Comparison of ENCODE assay signal across 15 cellular contexts in the genomic region with DNA sequence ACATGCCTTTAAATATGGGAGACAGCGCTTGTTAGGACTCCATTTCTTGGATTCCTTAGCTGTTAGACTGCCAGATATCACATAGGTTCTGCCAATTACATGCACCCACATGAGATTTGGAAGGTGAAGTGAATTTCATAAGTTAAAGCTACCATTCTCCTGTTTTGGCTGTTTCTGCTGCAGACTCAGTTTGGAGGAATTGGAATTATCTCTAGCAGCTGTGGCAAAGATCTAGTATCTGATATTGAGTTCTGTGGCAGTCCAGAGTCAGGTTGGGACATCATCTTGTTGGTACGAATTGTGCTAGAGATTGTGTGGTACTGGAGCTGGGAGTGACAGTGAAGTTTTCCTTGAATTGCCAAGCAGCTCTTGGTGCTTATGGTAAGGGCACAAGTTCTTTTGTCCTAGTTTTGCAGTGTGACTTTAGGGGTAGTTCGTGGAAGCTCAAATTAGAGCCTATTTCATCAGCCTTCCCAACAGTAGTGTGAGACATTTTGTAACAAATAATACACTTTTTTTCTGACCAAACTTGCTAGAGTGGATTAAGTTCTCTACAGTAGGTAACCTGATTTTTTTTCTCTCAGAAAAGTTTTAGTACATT. TPM values are rescaled to one million over a fixed set of nuclear protein-coding genes. Genes with fewer than 3 reads are reported as not detected.
DNase-seq lines count a peak whose midpoint lies in the region; ATAC-seq and TF ChIP-seq lines count a peak whose summit lies in the region.
"Had no signal": no experiment of that assay in that cellular context is flagged by ENCODE, and none has a peak within 500 bp of the region (broad histone marks: within the 10 kb centered on the region; RNA-seq: fewer than 3 reads in every experiment).

No MANE protein-coding gene starts in this region.

- H3K27me3 ChIP-seq in DND-41 (ENCODE audit: insufficient read depth, low read length, poor library complexity) = no peaks in the 10 kb centered on the region
- no peaks in the 10 kb centered on the region for H3K27me3 ChIP-seq in parathyroid adenoma (ENCODE audit: control insufficient read depth, insufficient read depth, low read length)

- H3K36me3 ChIP-seq in DND-41 (ENCODE audit: insufficient read depth, low read length) = no peaks in the 10 kb centered on the region
- no peaks in the 10 kb centered on the region for H3K36me3 ChIP-seq in parathyroid adenoma (ENCODE audit: control insufficient read depth, insufficient read depth, low read length)
- H3K36me3 ChIP-seq: HAP-1 had no signal

- DNase-seq in DND-41 (no peak), OCI-M1 (lab: John Stamatoyannopoulos, UW) (peak; percentile 58), fibroblast of the aortic adventitia (ENCODE audit: low read depth) (peak; percentile 47), GM10248 (ENCODE audit: extremely low spot score) (no peak), NCI-H2227 treated with DMSO at 0.1 percent for 48 hours (lab: John Stamatoyannopoulos, UW) (no peak), amygdala (lab: John Stamatoyannopoulos, UW) (no peak)
- no peak for DNase-seq in central memory CD4-positive, alpha-beta T cell
- DNase-seq: 8988T; C1 segment of cervical spinal cord; Calu3; CD4-positive, alpha-beta T cell; DMS 273 treated with DMSO at 0.1 percent for 48 hours; GOT3 had no signal

- H3K9ac ChIP-seq in DND-41 (ENCODE audit: low read depth, low read length) (no peak overlapping the region), parathyroid adenoma (no peak overlapping the region)

- CTCF ChIA-PET in GM10248 (lab: Yijun Ruan, JAX) = interaction anchor here (0.7 to 2.0 kb wide), 3 partner anchors 20 to 777 kb away, joined by 3 to 6 read pairs (median 3); no protein-coding TSS in a partner anchor

- no peaks in the 10 kb centered on the region for H3K4me1 ChIP-seq in DND-41 (ENCODE audit: insufficient read depth, low read length)
- H3K4me1 ChIP-seq in parathyroid adenoma = no peaks in the 10 kb centered on the region
- H3K4me1 ChIP-seq: HAP-1 had no signal

- ATAC-seq in DND-41 (ENCODE audit: insufficient read depth, low read depth) = no peak

- H3K9me3 ChIP-seq in DND-41 (ENCODE audit: insufficient read depth, low read length, severe bottlenecking) (no peaks in the 10 kb centered on the region), parathyroid adenoma (ENCODE audit: control insufficient read depth, low read length) (no peaks in the 10 kb centered on the region)
- H3K9me3 ChIP-seq: HAP-1 had no signal

- H3K79me2 ChIP-seq in DND-41 (ENCODE audit: insufficient read depth, low read length) (no peaks in the 10 kb centered on the region), parathyroid adenoma (no peaks in the 10 kb centered on the region)

- no peak overlapping the region for H3K4me3 ChIP-seq in DND-41 (ENCODE audit: low read depth in 1 of 2, low read length in 2 of 2)
- H3K4me3 ChIP-seq in fibroblast of the aortic adventitia (ENCODE audit: low read depth, low read length) = no peak overlapping the region
- no peak overlapping the region for H3K4me3 ChIP-seq in parathyroid adenoma (ENCODE audit: low read depth, low read length)
- H3K4me3 ChIP-seq: HAP-1 had no signal

- H4K20me1 ChIP-seq in DND-41 (ENCODE audit: insufficient read depth, low read length) = no peaks in the 10 kb centered on the region

- POLR2A ChIA-PET in GM10248 (lab: Yijun Ruan, JAX) = no interaction called here

- peak overlapping the region; percentile 29; the same call in 1 of the 2 replicates for H2AFZ ChIP-seq in DND-41 (ENCODE audit: low read depth, low read length)
- H2AFZ ChIP-seq in parathyroid adenoma = peak overlapping the region; percentile 0

- no peak overlapping the region for H3K27ac ChIP-seq in DND-41 (ENCODE audit: low read length)
- no peak overlapping the region for H3K27ac ChIP-seq in parathyroid adenoma

- TF ChIP-seq CTCF in DND-41 (IDR thresholded peaks at IDR 0.05; ENCODE audit: borderline replicate concordance, extremely low read depth, low read length, poor library complexity, severe bottlenecking) = no peak
- no peak for TF ChIP-seq CTCF in fibroblast of the aortic adventitia (IDR thresholded peaks at IDR 0.05; ENCODE audit: insufficient read depth, low read length)
- no peak for TF ChIP-seq CTCF in parathyroid adenoma (IDR thresholded peaks at IDR 0.05)
- no peak for TF ChIP-seq CTCF in GM10248 (IDR thresholded peaks at IDR 0.05; ENCODE audit: control extremely low read depth, extremely low read depth, low read depth, missing control alignments)

- H3K4me2 ChIP-seq in DND-41 (ENCODE audit: insufficient read depth, low read length) (no peak overlapping the region), parathyroid adenoma (ENCODE audit: low read length) (no peak overlapping the region)

RNA-seq across cellular contexts. Expression of gene PJA2, which starts 9.1 kb away (rescaled TPM):
- 112 and 124 TPM in 2 replicates for total RNA-seq in fibroblast of the aortic adventitia (ENCODE audit: low replicate concordance)

Comparison
In these comparisons a context has a peak if more than half of its experiments do, and no peak if none do; other contexts are left out.
1. DNase-seq: peak in OCI-M1 (single experiment) and fibroblast of the aortic adventitia (single experiment); none in DND-41 (single experiment), central memory CD4-positive, alpha-beta T cell (single experiment), GM10248 (single experiment), NCI-H2227 treated with DMSO at 0.1 percent for 48 hours (single experiment) and amygdala (0 of 56).